In the genomic region with DNA sequence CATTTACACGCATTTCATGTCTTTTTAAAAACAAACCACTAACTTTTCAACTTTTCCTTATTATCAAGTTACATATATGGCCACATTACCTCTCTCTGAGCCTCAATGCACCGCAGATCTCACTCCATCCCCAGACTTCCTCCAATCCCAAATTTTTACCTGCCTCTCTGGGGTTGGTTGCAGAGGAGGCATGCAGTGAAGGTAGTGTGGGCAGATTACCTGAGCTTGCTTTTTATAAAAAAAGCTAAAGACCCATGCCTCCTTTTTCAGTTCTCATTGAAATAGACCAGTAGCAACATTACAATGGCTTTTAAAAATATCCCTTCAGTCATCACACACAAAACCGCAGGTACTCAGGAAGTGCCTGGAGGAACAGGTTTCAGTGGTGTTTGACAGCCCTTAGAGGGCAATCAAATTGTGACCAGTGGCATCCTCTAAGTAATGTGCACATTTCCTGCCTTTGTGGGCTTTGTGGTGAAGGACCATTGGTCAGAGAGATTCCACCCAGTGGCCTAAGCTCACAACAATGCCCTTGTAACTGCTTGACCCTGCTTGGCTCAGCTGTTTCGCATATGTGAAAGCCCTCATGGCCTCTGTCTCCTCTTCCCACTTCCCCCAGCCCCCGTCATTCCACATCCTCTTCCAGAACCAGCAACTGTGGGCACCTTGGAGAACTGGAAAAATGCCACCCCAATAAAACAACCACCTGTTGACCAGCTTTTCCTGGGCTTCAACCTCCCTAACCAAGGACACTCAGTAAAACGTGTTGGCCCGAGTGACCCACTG, we compare ENCODE assay signal across 9 cellular contexts. TPM values are rescaled to one million over a fixed set of nuclear protein-coding genes. Genes with fewer than 3 reads are reported as not detected.
DNase-seq lines count a peak whose midpoint lies in the region; ATAC-seq and TF ChIP-seq lines count a peak whose summit lies in the region.
"Had no signal": no experiment of that assay in that cellular context is flagged by ENCODE, and none has a peak within 500 bp of the region (broad histone marks: within the 10 kb centered on the region; RNA-seq: fewer than 3 reads in every experiment).

No MANE protein-coding gene starts in this region.

- peaks cover 54% of the 10 kb centered on the region for H3K4me1 Mint-ChIP-seq in activated T-cell treated with anti-CD3 and anti-CD28 coated beads, Interleukin-2, amount 50 U/mL, for 24 hours (ENCODE audit: low read depth)
- H3K4me1 Mint-ChIP-seq in neural progenitor cell = peaks cover 6% of the 10 kb centered on the region

- H3K36me3 ChIP-seq in neural progenitor cell = no peaks in the 10 kb centered on the region

- peak; percentile 85 for ATAC-seq in HG03045 (IDR thresholded peaks at IDR 0.05; ENCODE audit: unreplicated experiment)

- H3K27ac Mint-ChIP-seq in activated T-cell treated with anti-CD3 and anti-CD28 coated beads, Interleukin-2, amount 50 U/mL, for 24 hours = peak overlapping the region; percentile 99
- no peak overlapping the region for H3K27ac Mint-ChIP-seq in neural progenitor cell

- TF ChIP-seq CTCF in neural progenitor cell (IDR thresholded peaks at IDR 0.05) = no peak

- peaks cover 34% of the 10 kb centered on the region for H3K27me3 Mint-ChIP-seq in activated T-cell treated with anti-CD3 and anti-CD28 coated beads, Interleukin-2, amount 50 U/mL, for 24 hours
- peaks cover 2% of the 10 kb centered on the region for H3K27me3 Mint-ChIP-seq in neural progenitor cell (ENCODE audit: insufficient read depth, low read depth)

- peak overlapping the region; percentile 45 for H2AFZ ChIP-seq in neural progenitor cell (replicated peaks)

- H3K79me2 ChIP-seq in neural progenitor cell (ENCODE audit: low read depth) = no peaks in the 10 kb centered on the region

- no peak for DNase-seq in activated T-cell treated with anti-CD3 and anti-CD28 coated beads, Interleukin-2, amount 50 U/mL, for 24 hours
- DNase-seq in activated T-cell treated with anti-CD3 and anti-CD28 coated beads for 4 hours (no peak), SK-MEL-5 (ENCODE audit: low read depth, low spot score) (peak; percentile 20), neural progenitor cell (ENCODE audit: low spot score) (no peak), NCI-H1436 (lab: John Stamatoyannopoulos, UW) (no peak), nucleus accumbens (lab: John Stamatoyannopoulos, UW) (no peak), NCI-H526 treated with DMSO at 0.1 percent for 48 hours (lab: John Stamatoyannopoulos, UW) (no peak)

- no peak overlapping the region for H3K9ac ChIP-seq in neural progenitor cell

- H3K27ac ChIP-seq in neural progenitor cell = no peak overlapping the region

- no peaks in the 10 kb centered on the region for H4K20me1 ChIP-seq in neural progenitor cell (ENCODE audit: low read depth)

- H3K4me3 ChIP-seq in neural progenitor cell = no peak overlapping the region
- H3K4me3 ChIP-seq: lung had no signal

- H3K4me3 Mint-ChIP-seq in activated T-cell treated with anti-CD3 and anti-CD28 coated beads, Interleukin-2, amount 50 U/mL, for 24 hours = no peak overlapping the region
- no peak overlapping the region for H3K4me3 Mint-ChIP-seq in neural progenitor cell

- H3K36me3 Mint-ChIP-seq in activated T-cell treated with anti-CD3 and anti-CD28 coated beads, Interleukin-2, amount 50 U/mL, for 24 hours (ENCODE audit: low read depth) = peaks cover 4% of the 10 kb centered on the region
- no peaks in the 10 kb centered on the region for H3K36me3 Mint-ChIP-seq in neural progenitor cell

- peaks cover 7% of the 10 kb centered on the region for H3K9me3 Mint-ChIP-seq in activated T-cell treated with anti-CD3 and anti-CD28 coated beads, Interleukin-2, amount 50 U/mL, for 24 hours
- H3K9me3 Mint-ChIP-seq in neural progenitor cell = peaks cover 6% of the 10 kb centered on the region

- in situ Hi-C loops in SK-MEL-5 (cut with HindIII; ENCODE audit: low pct_unique_long_range_greater_than_20kb, low sequenced_read_pairs) = no loop called here

- no peaks in the 10 kb centered on the region for H3K9me3 ChIP-seq in neural progenitor cell (ENCODE audit: low read depth)

- no peaks in the 10 kb centered on the region for H3K27me3 ChIP-seq in neural progenitor cell

- peaks cover 7% of the 10 kb centered on the region for H3K4me1 ChIP-seq in neural progenitor cell

- H3K4me2 ChIP-seq in neural progenitor cell = peak overlapping the region; percentile 7

- no peaks in the 10 kb centered on the region for H3F3A ChIP-seq in neural progenitor cell (ENCODE audit: low read depth)

RNA-seq across cellular contexts. Expression of a gene that starts 30.2 kb away (rescaled TPM):
- total RNA-seq in SK-MEL-5 (2014; rRNA removed; shearing (Covaris generic)) = not detected in 2 replicates
- polyA plus RNA-seq in SK-MEL-5 (2015; cell fraction: cytosol; rRNA removed) = not detected in 2 replicates
- polyA plus RNA-seq in SK-MEL-5 (2015; cell fraction: nucleus; rRNA removed) = not detected in 2 replicates
- not detected in 2 replicates for total RNA-seq in neural progenitor cell (ENCODE audit: low replicate concordance)
- total RNA-seq: lung had no signal
